ENCODE assay signal across 8 cellular contexts in the genomic region with DNA sequence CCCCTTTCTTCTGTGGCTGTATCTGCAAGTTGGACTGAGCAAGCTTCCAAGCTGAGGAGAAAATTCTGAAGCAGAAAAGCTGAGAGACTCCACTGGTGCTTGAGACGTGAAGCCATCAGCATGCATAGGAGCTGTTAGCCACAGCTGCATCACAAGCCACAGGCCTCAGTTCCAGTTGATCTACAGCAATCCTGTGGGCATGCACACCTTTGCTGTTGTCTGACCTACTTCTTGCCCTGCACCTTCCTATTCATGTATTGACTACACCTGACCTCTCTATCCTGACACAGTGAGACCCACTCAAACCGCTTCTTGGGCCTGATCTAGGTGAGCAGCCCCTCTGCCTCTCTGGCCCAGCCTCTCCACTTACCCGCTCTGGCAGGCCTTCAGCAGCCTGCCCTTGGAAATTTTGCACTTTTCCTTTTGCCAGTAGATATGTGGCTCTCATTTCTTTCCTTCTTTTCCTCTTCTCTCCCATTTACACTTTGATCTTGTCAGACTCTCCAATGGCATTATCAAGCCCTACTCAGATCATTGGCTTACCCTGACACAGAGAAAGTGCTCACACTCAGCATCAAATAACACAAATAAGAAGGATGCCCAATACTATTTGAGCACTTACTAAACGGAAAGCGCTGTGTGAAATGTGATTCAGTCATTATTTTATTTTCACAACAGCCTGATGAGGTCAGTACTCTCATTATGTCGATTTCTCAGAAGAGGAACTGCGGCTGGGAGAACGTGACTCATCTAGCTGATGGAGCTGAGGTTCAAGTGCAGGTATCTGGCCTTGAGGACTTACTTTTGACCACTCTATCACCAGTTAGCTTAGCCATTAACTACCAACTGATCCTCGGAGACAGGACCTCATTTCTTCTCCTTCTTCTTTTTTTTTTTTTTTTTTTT. TPM values are rescaled to one million over a fixed set of nuclear protein-coding genes. Genes with fewer than 3 reads are reported as not detected.
DNase-seq lines count a peak whose midpoint lies in the region; ATAC-seq lines count a peak whose summit lies in the region.

No MANE protein-coding gene starts in this region.

- no peaks in the 10 kb centered on the region for H3K27me3 ChIP-seq in trophoblast cell (ENCODE audit: insufficient read depth, low read length)

- peak; percentile 82 for ATAC-seq in activated naive CD8-positive, alpha-beta T cell treated with anti-CD3 and anti-CD28 coated beads, Interleukin-2, amount 50 U/mL, for 24 hours

- no peak overlapping the region for H4K12ac ChIP-seq in trophoblast cell (ENCODE audit: low read depth, low read length)

- H4K91ac ChIP-seq in trophoblast cell (ENCODE audit: low read depth, low read length) = no peak overlapping the region

- H3K27me3 Mint-ChIP-seq in activated naive CD8-positive, alpha-beta T cell treated with anti-CD3 and anti-CD28 coated beads, Interleukin-2, amount 50 U/mL, for 24 hours = no peaks in the 10 kb centered on the region

- H3K9me3 Mint-ChIP-seq in activated naive CD8-positive, alpha-beta T cell treated with anti-CD3 and anti-CD28 coated beads, Interleukin-2, amount 50 U/mL, for 24 hours = no peaks in the 10 kb centered on the region

- H4K8ac ChIP-seq in trophoblast cell (ENCODE audit: low read depth, low read length) = no peak overlapping the region

- H3K27ac Mint-ChIP-seq in activated naive CD8-positive, alpha-beta T cell treated with anti-CD3 and anti-CD28 coated beads, Interleukin-2, amount 50 U/mL, for 24 hours = peak overlapping the region; percentile 80

- H2BK5ac ChIP-seq in trophoblast cell (ENCODE audit: low read depth, low read length, poor library complexity) = no peak overlapping the region

- no peak overlapping the region for H3K23ac ChIP-seq in trophoblast cell (ENCODE audit: low read length)

- no peak overlapping the region for H3K4ac ChIP-seq in trophoblast cell (ENCODE audit: low read depth, low read length)

- no peak overlapping the region for H3K4me3 ChIP-seq in trophoblast cell (ENCODE audit: low read depth, low read length)

- no CpG with 5 or more reads among the region's 9 CpGs for WGBS in trophoblast cell (ENCODE audit: extremely low coverage, insufficient coverage, insufficient read length)

- H3K27ac ChIP-seq in trophoblast cell (ENCODE audit: low read depth, low read length) = no peak overlapping the region

- H3K14ac ChIP-seq in trophoblast cell (ENCODE audit: low read length) = no peak overlapping the region

- H3K79me1 ChIP-seq in trophoblast cell (ENCODE audit: low read length) = peaks cover 2% of the 10 kb centered on the region

- no peak overlapping the region for H2BK12ac ChIP-seq in trophoblast cell (ENCODE audit: low read length)

- H3K79me2 ChIP-seq in trophoblast cell (ENCODE audit: control insufficient read depth, insufficient read depth, low read length, poor library complexity) = no peaks in the 10 kb centered on the region

- intact Hi-C loops in posterior vena cava (cut with DNase I) = loop anchor here in 1 of 2 donors (2.0 to 10.0 kb wide), 2 partner anchors 39 to 105 kb away; no protein-coding TSS in a partner anchor

- peaks cover 20% of the 10 kb centered on the region for H3K4me1 Mint-ChIP-seq in activated naive CD8-positive, alpha-beta T cell treated with anti-CD3 and anti-CD28 coated beads, Interleukin-2, amount 50 U/mL, for 24 hours

- H2AFZ ChIP-seq in trophoblast cell (ENCODE audit: insufficient read depth, low read length, poor library complexity) = no peak overlapping the region

- DNase-seq in activated naive CD4-positive, alpha-beta T cell treated with Interleukin-2 at 50 U/mL for 16 hours = peak; percentile 49
- no peak for DNase-seq in activated naive CD4-positive, alpha-beta T cell (lab: John Stamatoyannopoulos, UW)
- peak; percentile 64 to 75 for DNase-seq in Kasumi-1 (lab: John Stamatoyannopoulos, UW)
- peak; percentile 44 for DNase-seq in activated naive CD8-positive, alpha-beta T cell treated with anti-CD3 and anti-CD28 coated beads, Interleukin-2, amount 50 U/mL, for 24 hours
- peak; percentile 48 to 49 for DNase-seq in trophoblast cell
- DNase-seq in NCI-H128 (lab: John Stamatoyannopoulos, UW; ENCODE audit: unreplicated experiment) = no peak
- no peak for DNase-seq in NCI-H82 (lab: John Stamatoyannopoulos, UW)
- DNase-seq in posterior vena cava (ENCODE audit: low spot score) = no peak

- H3K9ac ChIP-seq in trophoblast cell (ENCODE audit: low read length) = no peak overlapping the region

- peak overlapping the region; percentile 19 for H3K4me3 Mint-ChIP-seq in activated naive CD8-positive, alpha-beta T cell treated with anti-CD3 and anti-CD28 coated beads, Interleukin-2, amount 50 U/mL, for 24 hours

- H2BK120ac ChIP-seq in trophoblast cell (ENCODE audit: insufficient read depth, low read length, poor library complexity) = no peak overlapping the region

- H3K4me2 ChIP-seq in trophoblast cell (ENCODE audit: low read length) = no peak overlapping the region

- H2AK5ac ChIP-seq in trophoblast cell (ENCODE audit: low read length) = no peak overlapping the region

- no peaks in the 10 kb centered on the region for H3K36me3 Mint-ChIP-seq in activated naive CD8-positive, alpha-beta T cell treated with anti-CD3 and anti-CD28 coated beads, Interleukin-2, amount 50 U/mL, for 24 hours (ENCODE audit: low read depth)

- no peaks in the 10 kb centered on the region for H3K9me3 ChIP-seq in trophoblast cell (ENCODE audit: insufficient read depth, low read depth, low read length)

- H3K36me3 ChIP-seq in trophoblast cell (ENCODE audit: control insufficient read depth in 1 of 2, insufficient read depth in 2 of 2, low read length in 2 of 2) = no peaks in the 10 kb centered on the region

- peaks cover 6% of the 10 kb centered on the region in 2 experiments for H3K4me1 ChIP-seq in trophoblast cell (ENCODE audit: control insufficient read depth in 1 of 2, insufficient read depth in 2 of 2, low read length in 2 of 2)

- no peak overlapping the region for H3K18ac ChIP-seq in trophoblast cell (ENCODE audit: low read length)

RNA-seq across cellular contexts. Expression of a gene that starts 21.9 kb away (rescaled TPM):
- polyA plus RNA-seq in trophoblast cell (2013) = 7.6 and 7.7 TPM in 2 replicates
- total RNA-seq in posterior vena cava = 1 to 10 TPM; 5.6 to 9.2 TPM

RNA-seq across cellular contexts. Expression of a gene that starts 56.9 kb away (rescaled TPM):
- 27.0 and 27.9 TPM in 2 replicates for polyA plus RNA-seq in trophoblast cell (2013)
- total RNA-seq in posterior vena cava = 10 to 100 TPM; 38.6 to 39.2 TPM

Comparison
In these comparisons a context has a peak if more than half of its experiments do, and no peak if none do; other contexts are left out.
1. DNase-seq: peak in activated naive CD4-positive, alpha-beta T cell treated with Interleukin-2 at 50 U/mL for 16 hours (single experiment), Kasumi-1 (2 of 2), activated naive CD8-positive, alpha-beta T cell treated with anti-CD3 and anti-CD28 coated beads, Interleukin-2, amount 50 U/mL, for 24 hours (single experiment) and trophoblast cell (2 of 2); none in activated naive CD4-positive, alpha-beta T cell (0 of 4), NCI-H128 (single experiment), NCI-H82 (single experiment) and posterior vena cava (single experiment).